1 cellular context compared by ENCODE assay signal in the genomic region with DNA sequence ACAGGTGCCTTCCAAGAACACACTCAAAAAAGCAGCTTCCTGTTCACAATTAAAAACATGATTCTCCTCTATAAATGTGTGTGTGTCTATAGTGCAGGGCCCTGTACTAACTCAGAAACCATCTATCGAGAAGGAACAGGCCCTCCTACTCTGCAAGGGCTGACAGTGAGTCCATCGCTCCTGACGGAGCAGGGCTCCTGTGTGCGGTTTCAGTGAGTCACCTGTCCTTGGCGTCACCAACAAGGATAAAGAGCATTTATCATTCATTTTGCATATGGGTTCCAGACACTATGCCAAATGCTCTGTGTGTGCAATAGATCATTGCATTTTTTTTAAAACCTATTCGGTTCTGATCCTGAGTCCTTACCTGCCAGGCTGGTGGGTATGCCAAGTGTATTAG.
TF ChIP-seq lines count a peak whose summit lies in the region.

No MANE protein-coding gene starts in this region.

TF ChIP-seq in A549, 52 proteins besides CTCF, POLR2A, EP300 and RAD21 (continued from another document):
- TF ChIP-seq NPAS2 (CRISPR knock-in tag; IDR thresholded peaks at IDR 0.05; ENCODE audit: borderline replicate concordance) (no peak), JUNB (IDR thresholded peaks at IDR 0.05) (no peak), FOXS1 (CRISPR knock-in tag; IDR thresholded peaks at IDR 0.05) (no peak), GATA3 (IDR thresholded peaks at IDR 0.05; ENCODE audit: borderline replicate concordance) (no peak)
